Comparison of ENCODE assay signal across 28 cellular contexts in genomic region chr7:86320886-86321285, GRCh38.
"Had no signal": no experiment of that assay in that cellular context is flagged by ENCODE, and none has a peak within 500 bp of the region (broad histone marks: within the 10 kb centered on the region; RNA-seq: fewer than 3 reads in every experiment).

No MANE protein-coding gene starts in this region.

- H3K36me3 ChIP-seq: ascending aorta, MG63, Peyer's patch, SJSA1 had no signal

- H3K27ac ChIP-seq: ascending aorta, body of pancreas, Peyer's patch, RWPE1, SJSA1 had no signal

- ATAC-seq: activated CD4-positive, CD25-positive, alpha-beta regulatory T cell treated with anti-CD3 and anti-CD28 coated beads, Interleukin-2, amount 50 U/mL, for 24 hours; activated CD8-positive, alpha-beta T cell treated with anti-CD3 and anti-CD28 coated beads, Interleukin-2, amount 10 ng/mL, durations not matched to agents 7 days and 5 days; activated naive CD4-positive, alpha-beta T cell treated with anti-CD3 and anti-CD28 coated beads, Interleukin-2, amount 50 U/mL, for 72 hours; activated naive CD8-positive, alpha-beta T cell treated with anti-CD3 and anti-CD28 coated beads, Interleukin-2, amount 50 U/mL, for 24 hours; body of pancreas; SK-N-SH treated with all-trans-retinoic acid at 6 μM for 48 hours had no signal

- H3K27me3 ChIP-seq: ascending aorta, body of pancreas, MG63, Peyer's patch, SJSA1 had no signal

- H3K27ac Mint-ChIP-seq: activated CD8-positive, alpha-beta T cell treated with anti-CD3 and anti-CD28 coated beads, Interleukin-2, amount 10 ng/mL, durations not matched to agents 7 days and 5 days; activated naive CD4-positive, alpha-beta T cell treated with anti-CD3 and anti-CD28 coated beads, Interleukin-2, amount 50 U/mL, for 72 hours; activated naive CD8-positive, alpha-beta T cell treated with anti-CD3 and anti-CD28 coated beads, Interleukin-2, amount 50 U/mL, for 24 hours; activated T-cell treated with anti-CD3 and anti-CD28 coated beads, Interleukin-2, amount 50 U/mL, for 24 hours; T-helper 2 cell treated with Interferon-gamma antibody and Interleukin-4, amounts not matched to agents 5 μg/mL and 100 μg/mL, for 36 hours had no signal

- H3K9me3 Mint-ChIP-seq: T-helper 2 cell treated with Interferon-gamma antibody and Interleukin-4, amounts not matched to agents 5 μg/mL and 100 μg/mL, for 36 hours had no signal

- H3K4me1 ChIP-seq: ascending aorta, body of pancreas, Peyer's patch, SJSA1 had no signal

- H3K4me3 Mint-ChIP-seq: activated CD8-positive, alpha-beta T cell treated with anti-CD3 and anti-CD28 coated beads, Interleukin-2, amount 10 ng/mL, durations not matched to agents 7 days and 5 days; activated naive CD8-positive, alpha-beta T cell treated with anti-CD3 and anti-CD28 coated beads, Interleukin-2, amount 50 U/mL, for 24 hours; activated T-cell treated with anti-CD3 and anti-CD28 coated beads, Interleukin-2, amount 50 U/mL, for 24 hours; T-helper 2 cell treated with Interferon-gamma antibody and Interleukin-4, amounts not matched to agents 5 μg/mL and 100 μg/mL, for 36 hours had no signal

- H3K36me3 Mint-ChIP-seq: activated naive CD4-positive, alpha-beta T cell treated with anti-CD3 and anti-CD28 coated beads, Interleukin-2, amount 50 U/mL, for 72 hours had no signal

- H3K9me3 ChIP-seq: ascending aorta, body of pancreas, MG63, Peyer's patch, SJSA1 had no signal

- H3K4me3 ChIP-seq: ascending aorta, body of pancreas, MG63, Peyer's patch, SJSA1 had no signal

- H3K4me1 Mint-ChIP-seq: activated naive CD8-positive, alpha-beta T cell treated with anti-CD3 and anti-CD28 coated beads, Interleukin-2, amount 50 U/mL, for 24 hours had no signal

- DNase-seq: activated CD4-positive, alpha-beta T cell treated with anti-CD3 and anti-CD28 coated beads for 4 hours; activated CD8-positive, alpha-beta memory T cell treated with anti-CD3 and anti-CD28 coated beads, Interleukin-2, amount 50 U/mL, for 48 hours; activated CD8-positive, alpha-beta T cell treated with anti-CD3 and anti-CD28 coated beads, Interleukin-2, amount 10 ng/mL, durations not matched to agents 7 days and 5 days; activated effector memory CD4-positive, alpha-beta T cell treated with anti-CD3 and anti-CD28 coated beads, Interleukin-2, amount 50 U/mL, for 16 hours; activated naive CD4-positive, alpha-beta T cell treated with Interleukin-2 at 50 U/mL for 16 hours; activated naive CD8-positive, alpha-beta T cell treated with anti-CD3 and anti-CD28 coated beads, Interleukin-2, amount 50 U/mL, for 24 hours; activated T-cell treated with anti-CD3 and anti-CD28 coated beads, Interleukin-2, amount 50 U/mL, for 24 hours; amniotic stem cell; body of pancreas; MG63; MV-4-11; NCI-H1092 treated with DMSO at 0.1 percent for 48 hours; NCI-H1436 treated with DMSO at 0.1 percent for 48 hours; NCI-H187 treated with DMSO at 0.1 percent for 48 hours; NCI-H2171 treated with DMSO at 0.1 percent for 48 hours; NCI-H226; NCI-H69; NK-92 treated with Interleukin-12 subunit alpha and Interleukin-12 subunit beta, amount 100 ng/mL, for 24 hours; Peyer's patch; SHP77; SW 1271 had no signal

- H3K27me3 Mint-ChIP-seq: activated naive CD8-positive, alpha-beta T cell treated with anti-CD3 and anti-CD28 coated beads, Interleukin-2, amount 50 U/mL, for 24 hours; activated T-cell treated with anti-CD3 and anti-CD28 coated beads, Interleukin-2, amount 50 U/mL, for 24 hours had no signal
